23 cellular contexts compared by ENCODE assay signal in genomic region chr3:138062626-138063025, GRCh38. TPM values are rescaled to one million over a fixed set of nuclear protein-coding genes. Genes with fewer than 3 reads are reported as not detected.
DNase-seq lines count a peak whose midpoint lies in the region; ATAC-seq and TF ChIP-seq lines count a peak whose summit lies in the region.
"Had no signal": no experiment of that assay in that cellular context is flagged by ENCODE, and none has a peak within 500 bp of the region (broad histone marks: within the 10 kb centered on the region; RNA-seq: fewer than 3 reads in every experiment).

No MANE protein-coding gene starts in this region.

- no peaks in the 10 kb centered on the region for H3K27me3 Mint-ChIP-seq in activated T-cell treated with anti-CD3 and anti-CD28 coated beads, Interleukin-2, amount 50 U/mL, for 4 hours (ENCODE audit: low read depth)
- H3K27me3 Mint-ChIP-seq: type B pancreatic cell had no signal

- H3K36me3 Mint-ChIP-seq in activated T-cell treated with anti-CD3 and anti-CD28 coated beads, Interleukin-2, amount 50 U/mL, for 4 hours (ENCODE audit: insufficient read depth) = no peaks in the 10 kb centered on the region
- H3K36me3 Mint-ChIP-seq: type B pancreatic cell had no signal

- no peak overlapping the region for H3K4me3 ChIP-seq in choroid plexus epithelial cell (ENCODE audit: low read depth, low read length)
- H3K4me3 ChIP-seq: BLaER1, esophagus squamous epithelium, HAP-1, hepatocyte, ovary had no signal

- DNase-seq in EL (peak; percentile 75), M059J (ENCODE audit: low read depth) (peak; percentile 71), choroid plexus epithelial cell (ENCODE audit: low read depth) (peak; percentile 75), myocyte (ENCODE audit: low read depth) (peak; percentile 78), NCI-H128 (lab: John Stamatoyannopoulos, UW; ENCODE audit: unreplicated experiment) (no peak)
- no peak for DNase-seq in activated T-cell treated with anti-CD3 and anti-CD28 coated beads, Interleukin-2, amount 50 U/mL, for 4 hours
- DNase-seq: activated CD4-positive, alpha-beta T cell treated with anti-CD3 and anti-CD28 coated beads for 48 hours; activated CD8-positive, alpha-beta memory T cell treated with anti-CD3 and anti-CD28 coated beads, Interleukin-2, amount 50 U/mL, for 4 hours; activated effector memory CD4-positive, alpha-beta T cell treated with Interleukin-2 at 50 U/mL for 16 hours; amygdala; cerebellar nuclear complex; effector memory CD4-positive, alpha-beta T cell; esophagus squamous epithelium; GF-D8; ovary had no signal

- no peak overlapping the region for H3K4me3 Mint-ChIP-seq in activated T-cell treated with anti-CD3 and anti-CD28 coated beads, Interleukin-2, amount 50 U/mL, for 4 hours
- H3K4me3 Mint-ChIP-seq: stimulated activated naive CD8-positive, alpha-beta T cell treated with anti-CD3 and anti-CD28 coated beads, Interleukin-15, Interleukin-2, amounts not matched to agents 100 ng/mL and 50 ng/mL, for 24 hours; type B pancreatic cell had no signal

- no peaks in the 10 kb centered on the region for H3K9me3 Mint-ChIP-seq in activated T-cell treated with anti-CD3 and anti-CD28 coated beads, Interleukin-2, amount 50 U/mL, for 4 hours
- H3K9me3 Mint-ChIP-seq: stimulated activated naive CD8-positive, alpha-beta T cell treated with anti-CD3 and anti-CD28 coated beads, Interleukin-15, Interleukin-2, amounts not matched to agents 100 ng/mL and 50 ng/mL, for 24 hours; type B pancreatic cell had no signal

- ATAC-seq in activated T-cell treated with anti-CD3 and anti-CD28 coated beads, Interleukin-2, amount 50 U/mL, for 4 hours = no peak
- ATAC-seq in HG03139 (IDR thresholded peaks at IDR 0.05; ENCODE audit: unreplicated experiment) = no peak

- peaks cover 2% of the 10 kb centered on the region for H3K4me1 Mint-ChIP-seq in activated T-cell treated with anti-CD3 and anti-CD28 coated beads, Interleukin-2, amount 50 U/mL, for 4 hours (ENCODE audit: low read depth)

- TF ChIP-seq CTCF in choroid plexus epithelial cell (conservative IDR thresholded peaks at IDR 0.05; ENCODE audit: low read depth, low read length) = no peak

RNA-seq across cellular contexts. Expression of gene CLDN18, which starts 52.7 kb away (rescaled TPM):
- total RNA-seq in M059J (2014; rRNA removed; shearing (Covaris generic)) = not detected in 2 replicates
- total RNA-seq in myocyte = not detected in 2 replicates
- polyA plus RNA-seq in myocyte (2012) = 0.33 TPM
- under 1 TPM; 0.08 to 0.18 (median 0.13) TPM for total RNA-seq in activated T-cell treated with anti-CD3 and anti-CD28 coated beads, Interleukin-2, amount 50 U/mL, for 4 hours
- total RNA-seq: lung microvascular endothelial cell had no signal
- polyA plus RNA-seq: keratinocyte had no signal

RNA-seq across cellular contexts. Expression of gene DZIP1L, which starts 52.8 kb away (rescaled TPM):
- 14.7 and 15.8 TPM in 2 replicates for total RNA-seq in M059J (2014; rRNA removed; shearing (Covaris generic))
- 5.5 and 10.2 TPM in 2 replicates for total RNA-seq in myocyte
- 11.9 TPM for polyA plus RNA-seq in myocyte (2012)
- total RNA-seq in activated T-cell treated with anti-CD3 and anti-CD28 coated beads, Interleukin-2, amount 50 U/mL, for 4 hours = not detected

Comparison
In these comparisons a context has a peak if more than half of its experiments do, and no peak if none do; other contexts are left out.
1. DNase-seq: peak in EL (single experiment), M059J (single experiment), choroid plexus epithelial cell (single experiment) and myocyte (single experiment); none in NCI-H128 (single experiment) and activated T-cell treated with anti-CD3 and anti-CD28 coated beads, Interleukin-2, amount 50 U/mL, for 4 hours (single experiment).